11 cellular contexts compared by ENCODE assay signal in the genomic region with DNA sequence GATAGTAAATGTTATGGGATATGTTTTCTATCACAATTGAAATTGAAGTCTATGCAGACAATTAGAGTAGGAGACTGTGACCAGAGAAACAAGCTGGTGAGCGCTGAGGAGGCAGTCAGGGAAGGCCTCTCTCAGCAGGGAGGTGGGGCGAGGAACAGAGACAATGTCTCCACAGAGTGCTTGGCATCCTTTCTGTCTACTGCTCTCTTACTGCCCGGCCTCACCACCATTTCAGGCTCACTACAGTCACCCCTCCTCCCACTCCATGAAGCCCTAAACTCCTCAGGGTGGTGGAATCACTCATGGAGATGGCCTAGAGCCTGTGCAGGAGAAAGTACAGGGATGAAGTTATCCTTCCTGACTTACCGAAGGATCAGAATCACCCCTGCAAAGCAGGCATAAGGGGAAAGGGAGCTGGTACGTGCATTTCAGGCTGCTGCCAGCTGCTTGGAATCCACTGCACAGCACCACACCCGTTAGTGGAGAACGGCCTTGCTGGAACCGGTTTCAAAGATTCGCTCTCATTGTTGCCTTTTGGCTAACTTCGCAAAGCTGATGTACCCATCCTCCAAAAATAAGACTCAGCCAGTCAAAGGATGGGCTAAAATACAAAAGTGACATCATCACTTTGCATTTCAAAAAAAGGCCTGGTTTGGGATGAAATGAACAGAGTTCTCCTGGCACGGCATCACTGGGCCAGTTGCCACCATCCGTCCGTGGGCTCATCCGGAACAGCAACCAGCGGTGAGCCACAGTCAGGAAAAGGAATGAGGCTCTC.
DNase-seq lines count a peak whose midpoint lies in the region; ATAC-seq and TF ChIP-seq lines count a peak whose summit lies in the region.
"Had no signal": no experiment of that assay in that cellular context is flagged by ENCODE, and none has a peak within 500 bp of the region (broad histone marks: within the 10 kb centered on the region; RNA-seq: fewer than 3 reads in every experiment).

No MANE protein-coding gene starts in this region.

- H3K4me3 Mint-ChIP-seq in WTC11 = no peak overlapping the region
- H3K4me3 Mint-ChIP-seq: stimulated activated memory B cell treated with anti-CD40 and anti-IgM and Interleukin-4, amounts not matched to agents 10 μg/mL and 1 μg/mL and 100 μg/mL, for 72 hours had no signal

- H3K4me1 Mint-ChIP-seq in WTC11 = peaks cover 31% of the 10 kb centered on the region

- ATAC-seq in HG03045 (IDR thresholded peaks at IDR 0.05; ENCODE audit: unreplicated experiment) (no peak), HG03342 (IDR thresholded peaks at IDR 0.05; ENCODE audit: unreplicated experiment) (no peak), WTC11 (no peak)

- TF ChIP-seq CTCF in astrocyte of the spinal cord (IDR thresholded peaks at IDR 0.05; ENCODE audit: low read depth, low read length) = no peak
- TF ChIP-seq CTCF in WTC11 (IDR thresholded peaks at IDR 0.05) = no peak

- in situ Hi-C loops in astrocyte of the spinal cord (cut with HindIII; ENCODE audit: low sequenced_read_pairs) = no loop called here

- POLR2A ChIA-PET in WTC11 (lab: Charles Lee) = no interaction called here

- no peaks in the 10 kb centered on the region for H3K27me3 Mint-ChIP-seq in WTC11 (ENCODE audit: low read depth)

- H3K9me3 Mint-ChIP-seq in WTC11 = no peaks in the 10 kb centered on the region
- H3K9me3 Mint-ChIP-seq: stimulated activated memory B cell treated with anti-CD40 and anti-IgM and Interleukin-4, amounts not matched to agents 10 μg/mL and 1 μg/mL and 100 μg/mL, for 72 hours had no signal

- H3K4me3 ChIP-seq in astrocyte of the spinal cord (ENCODE audit: low read depth, low read length) = no peak overlapping the region

- intact Hi-C loops in head of caudate nucleus (cut with DNase I) (loop anchor here (5.0 kb wide), 1 partner anchor 68 kb away; a partner anchor contains a TSS), posterior vena cava (cut with DNase I) (no loop called here)

- CTCF ChIA-PET in WTC11 (lab: Charles Lee) = no interaction called here

- H3K36me3 Mint-ChIP-seq in WTC11 = peaks cover 9% of the 10 kb centered on the region
- H3K36me3 Mint-ChIP-seq: stimulated activated memory B cell treated with anti-CD40 and anti-IgM and Interleukin-4, amounts not matched to agents 10 μg/mL and 1 μg/mL and 100 μg/mL, for 72 hours had no signal

- H3K27ac Mint-ChIP-seq in WTC11 = no peak overlapping the region
- H3K27ac Mint-ChIP-seq: stimulated activated memory B cell treated with anti-CD40 and anti-IgM and Interleukin-4, amounts not matched to agents 10 μg/mL and 1 μg/mL and 100 μg/mL, for 72 hours had no signal

- peak in 12 of 14 donors; percentile 14 to 73 (median 67) for DNase-seq in C1 segment of cervical spinal cord (lab: John Stamatoyannopoulos, UW)
- DNase-seq in astrocyte of the spinal cord (ENCODE audit: low read depth, low spot score) = peak; percentile 89
- peak in 26 of 42 donors; percentile 32 to 85 (median 60) for DNase-seq in head of caudate nucleus
- DNase-seq in posterior vena cava (ENCODE audit: low spot score) = peak; percentile 94
- no peak for DNase-seq in NCI-H2081 (lab: John Stamatoyannopoulos, UW)
- no peak for DNase-seq in WTC11 (ENCODE audit: low spot score)
- DNase-seq: activated T-cell treated with anti-CD3 and anti-CD28 coated beads, Interleukin-2, amount 50 U/mL, for 1 hour; islet precursor cell had no signal

TF ChIP-seq in WTC11, 78 proteins besides CTCF, POLR2A, EP300 and RAD21 (continues in another document):
- TF ChIP-seq, protein P1, sequence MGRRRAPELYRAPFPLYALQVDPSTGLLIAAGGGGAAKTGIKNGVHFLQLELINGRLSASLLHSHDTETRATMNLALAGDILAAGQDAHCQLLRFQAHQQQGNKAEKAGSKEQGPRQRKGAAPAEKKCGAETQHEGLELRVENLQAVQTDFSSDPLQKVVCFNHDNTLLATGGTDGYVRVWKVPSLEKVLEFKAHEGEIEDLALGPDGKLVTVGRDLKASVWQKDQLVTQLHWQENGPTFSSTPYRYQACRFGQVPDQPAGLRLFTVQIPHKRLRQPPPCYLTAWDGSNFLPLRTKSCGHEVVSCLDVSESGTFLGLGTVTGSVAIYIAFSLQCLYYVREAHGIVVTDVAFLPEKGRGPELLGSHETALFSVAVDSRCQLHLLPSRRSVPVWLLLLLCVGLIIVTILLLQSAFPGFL (CRISPR knock-in tag; IDR thresholded peaks at IDR 0.05; ENCODE audit: borderline replicate concordance) = no peak
- TF ChIP-seq ETV6 (CRISPR knock-in tag; IDR thresholded peaks at IDR 0.05) (no peak), ZNF416 (CRISPR knock-in tag; IDR thresholded peaks at IDR 0.05) (no peak), RORB (CRISPR knock-in tag; IDR thresholded peaks at IDR 0.05) (no peak), ZNF263 (CRISPR knock-in tag; IDR thresholded peaks at IDR 0.05; ENCODE audit: low read depth) (no peak), ZNF423 (CRISPR knock-in tag; IDR thresholded peaks at IDR 0.05) (no peak), SMAD4 (CRISPR knock-in tag; IDR thresholded peaks at IDR 0.05) (no peak)
- TF ChIP-seq, protein P2, sequence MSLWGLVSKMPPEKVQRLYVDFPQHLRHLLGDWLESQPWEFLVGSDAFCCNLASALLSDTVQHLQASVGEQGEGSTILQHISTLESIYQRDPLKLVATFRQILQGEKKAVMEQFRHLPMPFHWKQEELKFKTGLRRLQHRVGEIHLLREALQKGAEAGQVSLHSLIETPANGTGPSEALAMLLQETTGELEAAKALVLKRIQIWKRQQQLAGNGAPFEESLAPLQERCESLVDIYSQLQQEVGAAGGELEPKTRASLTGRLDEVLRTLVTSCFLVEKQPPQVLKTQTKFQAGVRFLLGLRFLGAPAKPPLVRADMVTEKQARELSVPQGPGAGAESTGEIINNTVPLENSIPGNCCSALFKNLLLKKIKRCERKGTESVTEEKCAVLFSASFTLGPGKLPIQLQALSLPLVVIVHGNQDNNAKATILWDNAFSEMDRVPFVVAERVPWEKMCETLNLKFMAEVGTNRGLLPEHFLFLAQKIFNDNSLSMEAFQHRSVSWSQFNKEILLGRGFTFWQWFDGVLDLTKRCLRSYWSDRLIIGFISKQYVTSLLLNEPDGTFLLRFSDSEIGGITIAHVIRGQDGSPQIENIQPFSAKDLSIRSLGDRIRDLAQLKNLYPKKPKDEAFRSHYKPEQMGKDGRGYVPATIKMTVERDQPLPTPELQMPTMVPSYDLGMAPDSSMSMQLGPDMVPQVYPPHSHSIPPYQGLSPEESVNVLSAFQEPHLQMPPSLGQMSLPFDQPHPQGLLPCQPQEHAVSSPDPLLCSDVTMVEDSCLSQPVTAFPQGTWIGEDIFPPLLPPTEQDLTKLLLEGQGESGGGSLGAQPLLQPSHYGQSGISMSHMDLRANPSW (CRISPR knock-in tag; conservative IDR thresholded peaks at IDR 0.05; ENCODE audit: low read depth) = no peak
- TF ChIP-seq, protein P3, sequence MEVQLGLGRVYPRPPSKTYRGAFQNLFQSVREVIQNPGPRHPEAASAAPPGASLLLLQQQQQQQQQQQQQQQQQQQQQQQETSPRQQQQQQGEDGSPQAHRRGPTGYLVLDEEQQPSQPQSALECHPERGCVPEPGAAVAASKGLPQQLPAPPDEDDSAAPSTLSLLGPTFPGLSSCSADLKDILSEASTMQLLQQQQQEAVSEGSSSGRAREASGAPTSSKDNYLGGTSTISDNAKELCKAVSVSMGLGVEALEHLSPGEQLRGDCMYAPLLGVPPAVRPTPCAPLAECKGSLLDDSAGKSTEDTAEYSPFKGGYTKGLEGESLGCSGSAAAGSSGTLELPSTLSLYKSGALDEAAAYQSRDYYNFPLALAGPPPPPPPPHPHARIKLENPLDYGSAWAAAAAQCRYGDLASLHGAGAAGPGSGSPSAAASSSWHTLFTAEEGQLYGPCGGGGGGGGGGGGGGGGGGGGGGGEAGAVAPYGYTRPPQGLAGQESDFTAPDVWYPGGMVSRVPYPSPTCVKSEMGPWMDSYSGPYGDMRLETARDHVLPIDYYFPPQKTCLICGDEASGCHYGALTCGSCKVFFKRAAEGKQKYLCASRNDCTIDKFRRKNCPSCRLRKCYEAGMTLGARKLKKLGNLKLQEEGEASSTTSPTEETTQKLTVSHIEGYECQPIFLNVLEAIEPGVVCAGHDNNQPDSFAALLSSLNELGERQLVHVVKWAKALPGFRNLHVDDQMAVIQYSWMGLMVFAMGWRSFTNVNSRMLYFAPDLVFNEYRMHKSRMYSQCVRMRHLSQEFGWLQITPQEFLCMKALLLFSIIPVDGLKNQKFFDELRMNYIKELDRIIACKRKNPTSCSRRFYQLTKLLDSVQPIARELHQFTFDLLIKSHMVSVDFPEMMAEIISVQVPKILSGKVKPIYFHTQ (CRISPR knock-in tag; IDR thresholded peaks at IDR 0.05) = no peak
- TF ChIP-seq, protein P4, sequence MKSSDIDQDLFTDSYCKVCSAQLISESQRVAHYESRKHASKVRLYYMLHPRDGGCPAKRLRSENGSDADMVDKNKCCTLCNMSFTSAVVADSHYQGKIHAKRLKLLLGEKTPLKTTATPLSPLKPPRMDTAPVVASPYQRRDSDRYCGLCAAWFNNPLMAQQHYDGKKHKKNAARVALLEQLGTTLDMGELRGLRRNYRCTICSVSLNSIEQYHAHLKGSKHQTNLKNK (CRISPR knock-in tag; IDR thresholded peaks at IDR 0.05) = no peak
- TF ChIP-seq, protein P5, sequence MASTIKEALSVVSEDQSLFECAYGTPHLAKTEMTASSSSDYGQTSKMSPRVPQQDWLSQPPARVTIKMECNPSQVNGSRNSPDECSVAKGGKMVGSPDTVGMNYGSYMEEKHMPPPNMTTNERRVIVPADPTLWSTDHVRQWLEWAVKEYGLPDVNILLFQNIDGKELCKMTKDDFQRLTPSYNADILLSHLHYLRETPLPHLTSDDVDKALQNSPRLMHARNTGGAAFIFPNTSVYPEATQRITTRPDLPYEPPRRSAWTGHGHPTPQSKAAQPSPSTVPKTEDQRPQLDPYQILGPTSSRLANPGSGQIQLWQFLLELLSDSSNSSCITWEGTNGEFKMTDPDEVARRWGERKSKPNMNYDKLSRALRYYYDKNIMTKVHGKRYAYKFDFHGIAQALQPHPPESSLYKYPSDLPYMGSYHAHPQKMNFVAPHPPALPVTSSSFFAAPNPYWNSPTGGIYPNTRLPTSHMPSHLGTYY (CRISPR knock-in tag; IDR thresholded peaks at IDR 0.05) = no peak

Comparison
In these comparisons a context has a peak if more than half of its experiments do, and no peak if none do; other contexts are left out.
1. DNase-seq: peak in C1 segment of cervical spinal cord (12 of 14), astrocyte of the spinal cord (single experiment), head of caudate nucleus (26 of 42) and posterior vena cava (single experiment); none in NCI-H2081 (0 of 2) and WTC11 (single experiment).